28 cellular contexts compared by ENCODE assay signal in genomic region chr11:18374956-18375355, GRCh38. TPM values are rescaled to one million over a fixed set of nuclear protein-coding genes. Genes with fewer than 3 reads are reported as not detected.
"Had no signal": no experiment of that assay in that cellular context is flagged by ENCODE, and none has a peak within 500 bp of the region (broad histone marks: within the 10 kb centered on the region; RNA-seq: fewer than 3 reads in every experiment).

No MANE protein-coding gene starts in this region.

- ATAC-seq: effector memory CD8-positive, alpha-beta T cell; gastroesophageal sphincter; left cardiac atrium; lower lobe of right lung; natural killer cell; sciatic nerve had no signal

- DNase-seq: cortex of kidney; effector memory CD8-positive, alpha-beta T cell; esophagus squamous epithelium; foreskin fibroblast; immature natural killer cell; kidney; left cardiac atrium; left ventricle myocardium inferior; lower lobe of right lung; natural killer cell; posterior cingulate gyrus; spleen; stimulated activated CD4-positive, alpha-beta T cell treated with anti-CD3 and anti-CD28 coated beads, Interleukin-15, amount 100 ng/mL, for 24 hours; stimulated activated CD4-positive, alpha-beta T cell treated with anti-CD3 and anti-CD28 coated beads, Interleukin-2, amount 100 ng/mL, for 24 hours; stimulated activated CD4-positive, alpha-beta T cell treated with anti-CD3 and anti-CD28 coated beads, Interleukin-4, amount 100 ng/mL, for 4 hours; stimulated activated naive CD4-positive, alpha-beta T cell; stomach; substantia nigra; transverse colon had no signal

- H3K27me3 Mint-ChIP-seq: effector memory CD8-positive, alpha-beta T cell; memory B cell had no signal

- H3K4me3 Mint-ChIP-seq: effector memory CD8-positive, alpha-beta T cell; immature natural killer cell; memory B cell; mesothelial cell of epicardium; natural killer cell had no signal

- H3K36me3 Mint-ChIP-seq: immature natural killer cell, mesothelial cell of epicardium, natural killer cell had no signal

- H3K27ac Mint-ChIP-seq: effector memory CD8-positive, alpha-beta T cell; immature natural killer cell; memory B cell; mesothelial cell of epicardium; natural killer cell had no signal

- H3K4me1 Mint-ChIP-seq: immature natural killer cell, memory B cell, natural killer cell had no signal

- H3K9me3 Mint-ChIP-seq: effector memory CD8-positive, alpha-beta T cell; immature natural killer cell; memory B cell; mesothelial cell of epicardium; natural killer cell had no signal

RNA-seq across cellular contexts. Expression of gene LDHC, which starts 37.2 kb away (rescaled TPM):
- total RNA-seq: esophagus squamous epithelium, gastroesophageal sphincter, kidney, left cardiac atrium, left ventricle myocardium inferior, lower lobe of right lung, myocyte, natural killer cell, pulmonary artery endothelial cell, skeletal muscle tissue, thoracic aorta, transverse colon, ureter had no signal
